ENCODE assay signal across 8 cellular contexts in genomic region chr17:29622337-29623282, GRCh38. TPM values are rescaled to one million over a fixed set of nuclear protein-coding genes. Genes with fewer than 3 reads are reported as not detected.
A peak's percentile ranks its signal among the peaks of the same experiment; 100 is the strongest.
DNase-seq lines count a peak whose midpoint lies in the region; FAIRE-seq and TF ChIP-seq lines count a peak whose summit lies in the region.

Gene CORO6 (minus strand): TSS chr17:29622912. CDS start chr17:29621421, 1,491 bp downstream.

- no peak for TF ChIP-seq CTCF in mammary epithelial cell (conservative IDR thresholded peaks at IDR 0.05 in 1 of 2, IDR thresholded peaks at IDR 0.05 in 1 of 2; ENCODE audit: extremely low read depth in 1 of 2, insufficient read depth in 1 of 2, low read depth in 1 of 2, low read length in 2 of 2)

- peak within 1 kb of the TSS; percentile 57 to 62 (median 59) for H3K4me3 ChIP-seq in mammary epithelial cell (replicated peaks in 1 of 3; ENCODE audit: insufficient read depth in 1 of 3, low read depth in 2 of 3, low read length in 3 of 3)
- H3K4me3 ChIP-seq in small intestine (ENCODE audit: low read depth in 1 of 2, low read length in 2 of 2), result peak within 1 kb of the TSS; percentile 41 to 49

- CTCF ChIA-PET in mammary epithelial cell (lab: Charles Lee; ENCODE audit: low non-redundant PET), result no interaction called here

- peak within 1 kb of the TSS; percentile 37 to 77 (median 56) for H3K27ac Mint-ChIP-seq in immature natural killer cell

- peak within 1 kb of the TSS; percentile 82 for H3K4me2 ChIP-seq in mammary epithelial cell (ENCODE audit: insufficient read depth, low read depth, low read length)

- peak within 1 kb of the TSS; percentile 26 for H3K9ac ChIP-seq in mammary epithelial cell (ENCODE audit: insufficient read depth, low read length)

- H3K4me1 ChIP-seq in mammary epithelial cell (ENCODE audit: insufficient read depth, low read length), result peaks cover 69% of the 10 kb centered on the region
- no peaks in the 10 kb centered on the region for H3K4me1 ChIP-seq in small intestine (ENCODE audit: control insufficient read depth in 2 of 2, insufficient read depth in 1 of 2, low read depth in 1 of 2, low read length in 1 of 2)

- DNase-seq in SIG-M5 treated with dmso at 0.1 percent for 504 hours (lab: John Stamatoyannopoulos, UW; ENCODE audit: unreplicated experiment) (peak; percentile 26), SIG-M5 (lab: John Stamatoyannopoulos, UW) (no peak), HuH-7 (ENCODE audit: low spot score) (peak; percentile 76), T-helper 9 cell (peak; percentile 72), mammary epithelial cell (no peak), immature natural killer cell (peak; percentile 62 to 66 (median 64)), small intestine (peak; percentile 32), NCI-H128 (lab: John Stamatoyannopoulos, UW; ENCODE audit: unreplicated experiment) (no peak)

- H3K27ac ChIP-seq in mammary epithelial cell (ENCODE audit: insufficient read depth, low read depth, low read length), result peak within 1 kb of the TSS; percentile 74
- H3K27ac ChIP-seq in small intestine (ENCODE audit: low read depth in 1 of 2, low read length in 1 of 2), result no peak within 1 kb of the TSS

- WGBS in mammary epithelial cell (ENCODE audit: low coverage, missing lambda C conversion rate), result 68% methylated on average over 5 of the region's 77 CpGs
- 2 to 3% (median 3%) methylated on average over 69 to 77 of the region's 77 CpGs for WGBS in small intestine, 3 donors

- in situ Hi-C loops in mammary epithelial cell (cut with MboI; ENCODE audit: low sequenced_read_pairs in 2 of 2), result no loop called here

- H3K79me2 ChIP-seq in mammary epithelial cell (ENCODE audit: insufficient read depth, low read length), result no peaks in the 10 kb centered on the region

- BruUV-seq in mammary epithelial cell (replicated peaks; lab: Mats Ljungman, UMichigan), result no TSS peak

- H3K4me3 Mint-ChIP-seq in immature natural killer cell, result peak within 1 kb of the TSS; percentile 78 to 84 (median 84)

- H3K36me3 ChIP-seq in mammary epithelial cell (ENCODE audit: insufficient read depth, low read length), result no peaks in the 10 kb centered on the region
- no peaks in the 10 kb centered on the region for H3K36me3 ChIP-seq in small intestine (ENCODE audit: control insufficient read depth in 2 of 2, insufficient read depth in 2 of 2, low read length in 2 of 2)

- no peaks in the 10 kb centered on the region for H3K9me3 ChIP-seq in mammary epithelial cell (replicated peaks; ENCODE audit: insufficient read depth, low read length)
- no peaks in the 10 kb centered on the region for H3K9me3 ChIP-seq in small intestine (ENCODE audit: control insufficient read depth, low read depth)

- H3K9me3 Mint-ChIP-seq in immature natural killer cell, result no peaks in the 10 kb centered on the region

- peak within 1 kb of the TSS; percentile 87 for H2AFZ ChIP-seq in mammary epithelial cell (ENCODE audit: low read depth, low read length)

- peaks cover 3 to 20% (median 10%) of the 10 kb centered on the region in 3 donors for H3K27me3 Mint-ChIP-seq in immature natural killer cell (ENCODE audit: low read depth in 3 of 3)

- no peaks in the 10 kb centered on the region for H3K27me3 ChIP-seq in mammary epithelial cell (ENCODE audit: insufficient read depth, low read length)
- no peaks in the 10 kb centered on the region for H3K27me3 ChIP-seq in small intestine (ENCODE audit: control insufficient read depth in 2 of 2, insufficient read depth in 2 of 2, low read length in 2 of 2)

- no peaks in the 10 kb centered on the region for H3K36me3 Mint-ChIP-seq in immature natural killer cell

- peaks cover 24 to 42% of the 10 kb centered on the region in 2 donors for H3K4me1 Mint-ChIP-seq in immature natural killer cell

- dilution Hi-C loops in mammary epithelial cell (cut with HindIII; ENCODE audit: low sequenced_read_pairs), result no loop called here

- intact Hi-C loops in mammary epithelial cell (cut with micrococcal nuclease), result no loop called here

- FAIRE-seq in small intestine (lab: Jason Lieb, UNC), result no peak

- no peaks in the 10 kb centered on the region for H4K20me1 ChIP-seq in mammary epithelial cell (ENCODE audit: insufficient read depth, low read length)

RNA-seq across cellular contexts. Expression of gene CORO6, which starts in this region (rescaled TPM):
- 1 to 10 TPM; 6.3 to 9.8 TPM for total RNA-seq in mammary epithelial cell
- polyA plus RNA-seq in mammary epithelial cell (4.0 TPM), immature natural killer cell (1 to 10 TPM in 1 of 3 donors, under 1 TPM in 2; 0.12 to 1.3 (median 0.38) TPM), small intestine (1 to 10 TPM in 2 of 3 donors, under 1 TPM in 1; 0.67 to 7.3 (median 1.4) TPM)
- polyA minus RNA-seq in mammary epithelial cell, result 8.9 TPM

Comparison
In these comparisons a context has a peak if more than half of its experiments do, and no peak if none do; other contexts are left out.
1. DNase-seq: peak in SIG-M5 treated with dmso at 0.1 percent for 504 hours (single experiment), HuH-7 (single experiment), T-helper 9 cell (single experiment), immature natural killer cell (3 of 3) and small intestine (single experiment); none in SIG-M5 (single experiment), mammary epithelial cell (single experiment) and NCI-H128 (single experiment).